20 cellular contexts compared by ENCODE assay signal in genomic region chr10:67924136-67924535, GRCh38.
"Had no signal": no experiment of that assay in that cellular context is flagged by ENCODE, and none has a peak within 500 bp of the region (broad histone marks: within the 10 kb centered on the region; RNA-seq: fewer than 3 reads in every experiment).

No MANE protein-coding gene starts in this region.

- H3K27ac Mint-ChIP-seq: endodermal cell; nephron progenitor cell; stimulated activated memory B cell treated with anti-CD40 and anti-IgM and Interleukin-4, amounts not matched to agents 10 μg/mL and 1 μg/mL and 100 μg/mL, for 72 hours; stimulated activated naive CD8-positive, alpha-beta T cell treated with anti-CD3 and anti-CD28 coated beads, Interleukin-15, Interleukin-2, amounts not matched to agents 100 ng/mL and 50 ng/mL, for 24 hours had no signal

- H3K36me3 ChIP-seq: colonic mucosa had no signal

- ATAC-seq: gastrocnemius medialis; naive thymus-derived CD4-positive, alpha-beta T cell; psoas muscle; sciatic nerve; stimulated activated memory B cell treated with anti-CD40 and anti-IgM and Interleukin-4, amounts not matched to agents 10 μg/mL and 1 μg/mL and 100 μg/mL, for 72 hours; upper lobe of right lung had no signal

- H3K9me3 ChIP-seq: colonic mucosa, esophagus muscularis mucosa, gastrocnemius medialis, psoas muscle, spleen, testis, tibial nerve, upper lobe of right lung had no signal

- H3K27me3 Mint-ChIP-seq: naive thymus-derived CD4-positive, alpha-beta T cell; stimulated activated memory B cell treated with anti-CD40 and anti-IgM and Interleukin-4, amounts not matched to agents 10 μg/mL and 1 μg/mL and 100 μg/mL, for 72 hours; stimulated activated naive CD8-positive, alpha-beta T cell treated with anti-CD3 and anti-CD28 coated beads, Interleukin-15, Interleukin-2, amounts not matched to agents 100 ng/mL and 50 ng/mL, for 24 hours had no signal

- H3K4me3 Mint-ChIP-seq: endodermal cell; naive thymus-derived CD4-positive, alpha-beta T cell; nephron progenitor cell; stimulated activated memory B cell treated with anti-CD40 and anti-IgM and Interleukin-4, amounts not matched to agents 10 μg/mL and 1 μg/mL and 100 μg/mL, for 72 hours; stimulated activated naive CD8-positive, alpha-beta T cell treated with anti-CD3 and anti-CD28 coated beads, Interleukin-15, Interleukin-2, amounts not matched to agents 100 ng/mL and 50 ng/mL, for 24 hours had no signal

- H3K27ac ChIP-seq: colonic mucosa, esophagus muscularis mucosa, gastrocnemius medialis, psoas muscle, spleen, testis, tibial nerve, upper lobe of right lung had no signal

- H3K4me1 ChIP-seq: colonic mucosa, esophagus muscularis mucosa, gastrocnemius medialis, psoas muscle, spleen, testis, tibial nerve, upper lobe of right lung had no signal

- H3K4me1 Mint-ChIP-seq: endodermal cell; naive thymus-derived CD4-positive, alpha-beta T cell; nephron progenitor cell; stimulated activated memory B cell treated with anti-CD40 and anti-IgM and Interleukin-4, amounts not matched to agents 10 μg/mL and 1 μg/mL and 100 μg/mL, for 72 hours had no signal

- DNase-seq: colonic mucosa; dermis blood vessel endothelial cell; endodermal cell; gastrocnemius medialis; kidney glomerular epithelial cell; naive thymus-derived CD4-positive, alpha-beta T cell; nephron progenitor cell; psoas muscle; retina; spleen; stimulated activated CD4-positive, alpha-beta T cell treated with anti-CD3 and anti-CD28 coated beads, Interleukin-15, amount 100 ng/mL, for 24 hours; stimulated activated CD4-positive, alpha-beta T cell treated with anti-CD3 and anti-CD28 coated beads, Interleukin-1b, Interleukin-23, amount 100 ng/mL, for 48 hours; stimulated activated CD4-positive, alpha-beta T cell treated with anti-CD3 and anti-CD28 coated beads, Interleukin-4, amount 100 ng/mL, for 24 hours; testis; upper lobe of right lung had no signal

- H3K4me3 ChIP-seq: colonic mucosa, esophagus muscularis mucosa, gastrocnemius medialis, psoas muscle, spleen, testis, tibial nerve, upper lobe of right lung had no signal

- H3K9me3 Mint-ChIP-seq: endodermal cell; naive thymus-derived CD4-positive, alpha-beta T cell; nephron progenitor cell; stimulated activated memory B cell treated with anti-CD40 and anti-IgM and Interleukin-4, amounts not matched to agents 10 μg/mL and 1 μg/mL and 100 μg/mL, for 72 hours; stimulated activated naive CD8-positive, alpha-beta T cell treated with anti-CD3 and anti-CD28 coated beads, Interleukin-15, Interleukin-2, amounts not matched to agents 100 ng/mL and 50 ng/mL, for 24 hours had no signal

- H3K27me3 ChIP-seq: colonic mucosa, esophagus muscularis mucosa, gastrocnemius medialis, spleen, testis, tibial nerve, upper lobe of right lung had no signal
